ENCODE assay signal across 1 cellular context in genomic region chr10:97736403-97736901, GRCh38.
TF ChIP-seq lines count a peak whose summit lies in the region.

No MANE protein-coding gene starts in this region.

TF ChIP-seq in SK-N-SH, 30 proteins besides CTCF, POLR2A, EP300 and RAD21 (continued from another document):
- TF ChIP-seq ZBTB33 (IDR thresholded peaks at IDR 0.05; ENCODE audit: borderline replicate concordance, low read depth): no peak
- TF ChIP-seq GABPA (IDR thresholded peaks at IDR 0.05; ENCODE audit: low read depth): no peak
